13 cellular contexts compared by ENCODE assay signal in the genomic region with DNA sequence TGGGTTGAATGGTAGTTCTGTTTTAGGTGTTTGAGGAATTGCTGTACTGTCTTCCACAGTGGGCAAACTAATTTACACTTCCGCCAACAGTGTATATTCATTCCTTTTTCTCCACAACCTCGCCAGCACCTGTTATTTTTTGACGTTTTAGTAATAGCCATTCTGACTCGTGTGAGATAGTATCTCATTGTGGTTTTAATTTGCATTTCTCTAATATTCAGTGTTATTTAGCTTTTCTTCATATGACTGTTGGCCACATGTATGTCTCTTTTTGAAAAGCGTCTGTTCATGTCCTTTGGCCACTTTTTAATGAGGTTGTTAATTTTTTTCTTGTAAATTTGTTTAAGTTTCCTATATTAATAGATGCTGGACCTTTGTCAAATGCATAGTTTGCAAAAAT.
DNase-seq lines count a peak whose midpoint lies in the region; ATAC-seq lines count a peak whose summit lies in the region.
"Had no signal": no experiment of that assay in that cellular context is flagged by ENCODE, and none has a peak within 500 bp of the region (broad histone marks: within the 10 kb centered on the region; RNA-seq: fewer than 3 reads in every experiment).

No MANE protein-coding gene starts in this region.

- ATAC-seq in GM18502 (IDR thresholded peaks at IDR 0.05; ENCODE audit: poor library complexity, unreplicated experiment) (peak; percentile 53), HG02852 (IDR thresholded peaks at IDR 0.05; ENCODE audit: unreplicated experiment) (peak; percentile 39), HG03457 (IDR thresholded peaks at IDR 0.05; ENCODE audit: unreplicated experiment) (peak; percentile 42), GM21825 (IDR thresholded peaks at IDR 0.05; ENCODE audit: unreplicated experiment) (no peak)
- ATAC-seq: A549; CD8-positive, alpha-beta T cell had no signal

- DNase-seq in MV-4-11 (lab: John Stamatoyannopoulos, UW) = no peak
- DNase-seq: AML-193; Caco-2; Calu3; CD4-positive, alpha-beta T cell; CD8-positive, alpha-beta T cell; DMS79 treated with DMSO at 0.1 percent for 48 hours; GF-D8 had no signal
